Comparison of ENCODE assay signal across 19 cellular contexts in genomic region chr16:3756113-3756512, GRCh38.
"Had no signal": no experiment of that assay in that cellular context is flagged by ENCODE, and none has a peak within 500 bp of the region (broad histone marks: within the 10 kb centered on the region; RNA-seq: fewer than 3 reads in every experiment).

No MANE protein-coding gene starts in this region.

- H3K4me2 ChIP-seq: hepatocyte, smooth muscle cell had no signal

- H3K27ac Mint-ChIP-seq: naive B cell, nephron had no signal

- H3K9me3 ChIP-seq: esophagus muscularis mucosa, gastroesophageal sphincter had no signal

- H3K27me3 Mint-ChIP-seq: naive B cell had no signal

- H3K27ac ChIP-seq: epithelial cell of prostate, gastroesophageal sphincter, hepatocyte, parathyroid adenoma had no signal

- H3K4me1 ChIP-seq: parathyroid adenoma had no signal

- H3K9me3 Mint-ChIP-seq: naive B cell, nephron had no signal

- H3K9ac ChIP-seq: parathyroid adenoma had no signal

- H3K4me3 ChIP-seq: esophagus muscularis mucosa, gastroesophageal sphincter, hepatocyte, smooth muscle cell had no signal

- H2AFZ ChIP-seq: hepatocyte, parathyroid adenoma had no signal

- H3K4me3 Mint-ChIP-seq: naive B cell, nephron had no signal

- ATAC-seq: gastroesophageal sphincter, left ventricle myocardium superior had no signal

- H3K27me3 ChIP-seq: esophagus muscularis mucosa, gastroesophageal sphincter, hepatocyte had no signal

- DNase-seq: effector memory CD4-positive, alpha-beta T cell; foreskin fibroblast; kidney; left cardiac atrium; left ventricle myocardium superior; mammary epithelial cell; midbrain; naive B cell; occipital lobe; stimulated activated CD4-positive, alpha-beta T cell treated with anti-CD3 and anti-CD28 coated beads, Interleukin-2, amount 100 ng/mL, for 48 hours; stimulated activated naive CD4-positive, alpha-beta T cell treated with Interleukin-2 at 50 U/mL for 16 hours; trophoblast cell had no signal
